ENCODE assay signal across 8 cellular contexts in genomic region chr1:111227875-111228747, GRCh38. TPM values are rescaled to one million over a fixed set of nuclear protein-coding genes. Genes with fewer than 3 reads are reported as not detected.
A peak's percentile ranks its signal among the peaks of the same experiment; 100 is the strongest.
DNase-seq lines count a peak whose midpoint lies in the region; ATAC-seq lines count a peak whose summit lies in the region.

No MANE protein-coding gene starts in this region.

- POLR2A ChIA-PET in activated naive CD8-positive, alpha-beta T cell treated with anti-CD3 and anti-CD28 coated beads, Interleukin-2, amount 10 ng/mL, durations not matched to agents 7 days and 5 days (lab: Charles Lee) = interaction anchor here (0.7 to 6.5 kb wide), 4 partner anchors 12 to 32 kb away, joined by 3 to 66 read pairs (median 20); partner anchors contain the start of gene DENND2D

- H3K9me3 Mint-ChIP-seq in activated naive CD8-positive, alpha-beta T cell treated with anti-CD3 and anti-CD28 coated beads, Interleukin-2, amount 10 ng/mL, durations not matched to agents 7 days and 5 days = no peaks in the 10 kb centered on the region
- H3K9me3 Mint-ChIP-seq in stimulated activated naive CD8-positive, alpha-beta T cell treated with anti-CD3 and anti-CD28 coated beads, Interleukin-15, Interleukin-2, amounts not matched to agents 100 ng/mL and 50 ng/mL, for 24 hours = no peaks in the 10 kb centered on the region

- DNase-seq in HPDE6-E6E7 (ENCODE audit: extremely low spot score) = peak; percentile 58
- DNase-seq in activated naive CD8-positive, alpha-beta T cell treated with anti-CD3 and anti-CD28 coated beads, Interleukin-2, amount 10 ng/mL, durations not matched to agents 7 days and 5 days = no peak
- DNase-seq in hepatic stellate cell (ENCODE audit: low spot score) = peak; percentile 86
- DNase-seq in NCI-H510A treated with DMSO at 0.1 percent for 48 hours (lab: John Stamatoyannopoulos, UW) = no peak
- no peak for DNase-seq in activated CD4-positive, alpha-beta T cell treated with anti-CD3 and anti-CD28 coated beads for 1 hour
- DNase-seq in effector CD4-positive, alpha-beta T cell = no peak

- peak overlapping the region; percentile 37 for H3K4me3 Mint-ChIP-seq in activated naive CD8-positive, alpha-beta T cell treated with anti-CD3 and anti-CD28 coated beads, Interleukin-2, amount 10 ng/mL, durations not matched to agents 7 days and 5 days
- H3K4me3 Mint-ChIP-seq in stimulated activated naive CD8-positive, alpha-beta T cell treated with anti-CD3 and anti-CD28 coated beads, Interleukin-15, Interleukin-2, amounts not matched to agents 100 ng/mL and 50 ng/mL, for 24 hours = no peak overlapping the region

- peaks cover 62% of the 10 kb centered on the region for H3K4me1 Mint-ChIP-seq in activated naive CD8-positive, alpha-beta T cell treated with anti-CD3 and anti-CD28 coated beads, Interleukin-2, amount 10 ng/mL, durations not matched to agents 7 days and 5 days
- peaks cover 87% of the 10 kb centered on the region for H3K4me1 Mint-ChIP-seq in stimulated activated naive CD8-positive, alpha-beta T cell treated with anti-CD3 and anti-CD28 coated beads, Interleukin-15, Interleukin-2, amounts not matched to agents 100 ng/mL and 50 ng/mL, for 24 hours (ENCODE audit: low read depth)

- peak; percentile 24 for ATAC-seq in activated naive CD8-positive, alpha-beta T cell treated with anti-CD3 and anti-CD28 coated beads, Interleukin-2, amount 10 ng/mL, durations not matched to agents 7 days and 5 days (ENCODE audit: low read depth)
- ATAC-seq in GM18520 (IDR thresholded peaks at IDR 0.05; ENCODE audit: unreplicated experiment) = no peak

- peaks cover 11% of the 10 kb centered on the region for H3K36me3 Mint-ChIP-seq in activated naive CD8-positive, alpha-beta T cell treated with anti-CD3 and anti-CD28 coated beads, Interleukin-2, amount 10 ng/mL, durations not matched to agents 7 days and 5 days
- no peaks in the 10 kb centered on the region for H3K36me3 Mint-ChIP-seq in stimulated activated naive CD8-positive, alpha-beta T cell treated with anti-CD3 and anti-CD28 coated beads, Interleukin-15, Interleukin-2, amounts not matched to agents 100 ng/mL and 50 ng/mL, for 24 hours (ENCODE audit: low read depth)

- no peaks in the 10 kb centered on the region for H3K27me3 Mint-ChIP-seq in activated naive CD8-positive, alpha-beta T cell treated with anti-CD3 and anti-CD28 coated beads, Interleukin-2, amount 10 ng/mL, durations not matched to agents 7 days and 5 days
- H3K27me3 Mint-ChIP-seq in stimulated activated naive CD8-positive, alpha-beta T cell treated with anti-CD3 and anti-CD28 coated beads, Interleukin-15, Interleukin-2, amounts not matched to agents 100 ng/mL and 50 ng/mL, for 24 hours = no peaks in the 10 kb centered on the region

- H3K27ac Mint-ChIP-seq in activated naive CD8-positive, alpha-beta T cell treated with anti-CD3 and anti-CD28 coated beads, Interleukin-2, amount 10 ng/mL, durations not matched to agents 7 days and 5 days = peak overlapping the region; percentile 69
- peak overlapping the region; percentile 43 for H3K27ac Mint-ChIP-seq in stimulated activated naive CD8-positive, alpha-beta T cell treated with anti-CD3 and anti-CD28 coated beads, Interleukin-15, Interleukin-2, amounts not matched to agents 100 ng/mL and 50 ng/mL, for 24 hours

RNA-seq across cellular contexts. Expression of gene CHI3L2, which starts 0.6 kb away (rescaled TPM):
- 10 to 100 TPM; 30.5 to 33.9 TPM for total RNA-seq in activated naive CD8-positive, alpha-beta T cell treated with anti-CD3 and anti-CD28 coated beads, Interleukin-2, amount 10 ng/mL, durations not matched to agents 7 days and 5 days

RNA-seq across cellular contexts. Expression of gene DENND2D, which starts 27.7 kb away (rescaled TPM):
- 100 to 1,000 TPM; 293 to 299 TPM for total RNA-seq in activated naive CD8-positive, alpha-beta T cell treated with anti-CD3 and anti-CD28 coated beads, Interleukin-2, amount 10 ng/mL, durations not matched to agents 7 days and 5 days

Comparison
In these comparisons a context has a peak if more than half of its experiments do, and no peak if none do; other contexts are left out.
1. DNase-seq: peak in HPDE6-E6E7 (single experiment) and hepatic stellate cell (single experiment); none in activated naive CD8-positive, alpha-beta T cell treated with anti-CD3 and anti-CD28 coated beads, Interleukin-2, amount 10 ng/mL, durations not matched to agents 7 days and 5 days (single experiment), NCI-H510A treated with DMSO at 0.1 percent for 48 hours (single experiment), activated CD4-positive, alpha-beta T cell treated with anti-CD3 and anti-CD28 coated beads for 1 hour (single experiment) and effector CD4-positive, alpha-beta T cell (single experiment).